Comparison of ENCODE assay signal across 1 cellular context in the genomic region with DNA sequence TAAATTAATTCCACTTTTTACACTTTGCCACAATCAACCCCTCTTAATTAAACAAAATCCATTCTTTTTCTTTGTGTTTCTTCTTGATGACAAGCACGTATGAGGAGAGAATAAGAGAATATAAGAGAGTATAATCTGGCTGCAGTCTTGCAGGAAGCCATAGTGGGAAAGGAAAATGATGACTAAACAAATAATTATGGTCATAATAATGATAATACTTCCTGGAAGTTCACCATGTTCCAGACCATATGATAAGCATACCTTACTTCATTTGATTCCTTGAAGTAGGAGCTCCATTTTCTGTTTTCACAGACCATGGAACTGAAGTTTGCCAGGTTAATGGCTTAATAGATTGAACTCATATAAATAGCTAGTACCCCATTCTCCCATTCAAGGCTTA.
TF ChIP-seq lines count a peak whose summit lies in the region.

No MANE protein-coding gene starts in this region.

TF ChIP-seq in HepG2, 621 proteins besides CTCF, POLR2A, EP300 and RAD21:
- no peak for TF ChIP-seq FOXA1 (IDR thresholded peaks at IDR 0.05)
- TF ChIP-seq FOXA1 (CRISPR knock-in tag; IDR thresholded peaks at IDR 0.05) = no peak
- TF ChIP-seq NR2F1 (CRISPR knock-in tag; IDR thresholded peaks at IDR 0.05) = no peak
- no peak for TF ChIP-seq MIER2 (CRISPR knock-in tag; IDR thresholded peaks at IDR 0.05)
- TF ChIP-seq MAFF (IDR thresholded peaks at IDR 0.05; ENCODE audit: low read depth, low read length) = peak; percentile 87
- TF ChIP-seq ZNF205 (CRISPR knock-in tag; IDR thresholded peaks at IDR 0.05) = no peak
- TF ChIP-seq MAFK (conservative IDR thresholded peaks at IDR 0.05 in 1 of 2, IDR thresholded peaks at IDR 0.05 in 1 of 2; ENCODE audit: low read length in 2 of 2) = peak; percentile 85 to 90; a peak in 3 of 4 replicates
TF ChIP-seq in HepG2: peak in this region for 2.
